ENCODE assay signal across 19 cellular contexts in genomic region chr1:168676861-168677260, GRCh38. TPM values are rescaled to one million over a fixed set of nuclear protein-coding genes. Genes with fewer than 3 reads are reported as not detected.
DNase-seq lines count a peak whose midpoint lies in the region; ATAC-seq and TF ChIP-seq lines count a peak whose summit lies in the region.
"Had no signal": no experiment of that assay in that cellular context is flagged by ENCODE, and none has a peak within 500 bp of the region (broad histone marks: within the 10 kb centered on the region; RNA-seq: fewer than 3 reads in every experiment).

No MANE protein-coding gene starts in this region.

- H3K4me3 ChIP-seq in dorsolateral prefrontal cortex, result no peak overlapping the region
- H3K4me3 ChIP-seq: BLaER1, GM23248, HAP-1 had no signal

- H3K27ac ChIP-seq in angular gyrus (ENCODE audit: low read depth, low read length) (peak overlapping the region; percentile 66), dorsolateral prefrontal cortex (peak overlapping the region in 39 of 59 donors; percentile 2 to 93 (median 66)), temporal lobe (ENCODE audit: low read depth, low read length) (peak overlapping the region; percentile 37)
- H3K27ac ChIP-seq: BLaER1, GM23248, HL-60 had no signal

- DNase-seq in dorsolateral prefrontal cortex, result no peak
- peak; percentile 40 for DNase-seq in medulla oblongata (ENCODE audit: extremely low spot score)
- DNase-seq in HEK293T (ENCODE audit: extremely low spot score), result no peak
- DNase-seq in ecto neural progenitor cell (ENCODE audit: low spot score), result no peak
- DNase-seq: 8988T; CD4-positive, alpha-beta memory T cell; DMS153; DMS79; GF-D8; GM23248 had no signal

- intact Hi-C loops in dorsolateral prefrontal cortex (cut with DNase I), result no loop called here

- TF ChIP-seq CTCF in dorsolateral prefrontal cortex (IDR thresholded peaks at IDR 0.05 in 54 of 56, conservative IDR thresholded peaks at IDR 0.05 in 2 of 56; ENCODE audit: low read depth in 1 of 56, partially characterized antibody in 56 of 56), result no peak

- no peaks in the 10 kb centered on the region for H3K27me3 ChIP-seq in dorsolateral prefrontal cortex
- H3K27me3 ChIP-seq: BLaER1 had no signal

- CTCF ChIA-PET in HEK293T (lab: Yijun Ruan, JAX), result no interaction called here

- no peak for ATAC-seq in GM18868 (IDR thresholded peaks at IDR 0.05; ENCODE audit: unreplicated experiment)
- no peak for ATAC-seq in GM21367 (IDR thresholded peaks at IDR 0.05; ENCODE audit: unreplicated experiment)

- POLR2A ChIA-PET in HEK293T (lab: Yijun Ruan, JAX), result no interaction called here

TF ChIP-seq in HEK293T, 16 proteins besides CTCF, POLR2A, EP300 and RAD21:
- TF ChIP-seq ELF4 (IDR thresholded peaks at IDR 0.05) (no peak), PKNOX1 (IDR thresholded peaks at IDR 0.05) (no peak), ARNT (IDR thresholded peaks at IDR 0.05) (no peak), LEF1 (IDR thresholded peaks at IDR 0.05; ENCODE audit: borderline replicate concordance) (no peak), HDGF (IDR thresholded peaks at IDR 0.05; ENCODE audit: borderline replicate concordance) (no peak), NFRKB (IDR thresholded peaks at IDR 0.05) (no peak), BHLHE40 (IDR thresholded peaks at IDR 0.05; ENCODE audit: borderline replicate concordance) (no peak), FOXM1 (IDR thresholded peaks at IDR 0.05; ENCODE audit: borderline replicate concordance) (no peak), SP1 (IDR thresholded peaks at IDR 0.05) (no peak), FOXA1 (IDR thresholded peaks at IDR 0.05) (no peak), FOXK2 (IDR thresholded peaks at IDR 0.05) (no peak), CTBP1 (IDR thresholded peaks at IDR 0.05; ENCODE audit: borderline replicate concordance) (no peak), SUZ12 (IDR thresholded peaks at IDR 0.05) (no peak), ZNF384 (IDR thresholded peaks at IDR 0.05) (no peak), L3MBTL2 (conservative IDR thresholded peaks at IDR 0.05) (no peak), TARDBP (IDR thresholded peaks at IDR 0.05) (no peak)

RNA-seq across cellular contexts. Expression of gene DPT, which starts 52.1 kb away (rescaled TPM):
- total RNA-seq in dorsolateral prefrontal cortex (1 to 10 TPM in 12 of 120 experiments, under 1 TPM in 70, not detected in 38; 0.24 to 2.3 (median 0.64) TPM), temporal lobe (0.49 TPM)
- total RNA-seq: A673; CD4-positive, alpha-beta memory T cell; HT1080 had no signal
